Comparison of ENCODE assay signal across 9 cellular contexts in genomic region chr11:46381836-46382643, GRCh38. TPM values are rescaled to one million over a fixed set of nuclear protein-coding genes. Genes with fewer than 3 reads are reported as not detected.
A peak's percentile ranks its signal among the peaks of the same experiment; 100 is the strongest.
DNase-seq lines count a peak whose midpoint lies in the region; ATAC-seq and TF ChIP-seq lines count a peak whose summit lies in the region.
"Had no signal": no experiment of that assay in that cellular context is flagged by ENCODE, and none has a peak within 500 bp of the region (broad histone marks: within the 10 kb centered on the region; RNA-seq: fewer than 3 reads in every experiment).

No MANE protein-coding gene starts in this region.

- H3K27ac Mint-ChIP-seq in activated CD4-positive, alpha-beta memory T cell treated with anti-CD3 and anti-CD28 coated beads, Interleukin-2, amount 10 ng/mL, durations not matched to agents 7 days and 5 days = no peak overlapping the region

- TF ChIP-seq CTCF in GM13977 (IDR thresholded peaks at IDR 0.05; ENCODE audit: extremely low read depth, insufficient read depth, missing control alignments) = no peak

- ATAC-seq in GM21737 (IDR thresholded peaks at IDR 0.05; ENCODE audit: unreplicated experiment) = no peak

- CTCF ChIA-PET in activated CD4-positive, alpha-beta memory T cell treated with anti-CD3 and anti-CD28 coated beads, Interleukin-2, amount 10 ng/mL, durations not matched to agents 7 days and 5 days (lab: Charles Lee) = no interaction called here

- DNase-seq in AG08396 (ENCODE audit: low spot score) (peak; percentile 58), GM13977 (ENCODE audit: low spot score) (peak; percentile 73), MG63 (no peak)
- DNase-seq in activated CD4-positive, alpha-beta memory T cell treated with anti-CD3 and anti-CD28 coated beads, Interleukin-2, amount 10 ng/mL, durations not matched to agents 7 days and 5 days = no peak
- DNase-seq in stimulated activated naive CD4-positive, alpha-beta T cell treated with Interleukin-2 at 50 U/mL for 16 hours (lab: John Stamatoyannopoulos, UW) = peak; percentile 13
- no peak for DNase-seq in activated effector memory CD4-positive, alpha-beta T cell treated with Interleukin-2 at 50 U/mL for 16 hours
- DNase-seq: left cardiac atrium had no signal

- H3K27ac ChIP-seq in iPS-18a (ENCODE audit: low read length) = peak overlapping the region; percentile 70

- peak overlapping the region; percentile 92 for H3K9ac ChIP-seq in iPS-18a (ENCODE audit: low read length)

- peaks cover 28% of the 10 kb centered on the region for H3K27me3 Mint-ChIP-seq in activated CD4-positive, alpha-beta memory T cell treated with anti-CD3 and anti-CD28 coated beads, Interleukin-2, amount 10 ng/mL, durations not matched to agents 7 days and 5 days

- in situ Hi-C loops in GM13977 (cut with MboI; ENCODE audit: low pct_unique_long_range_greater_than_20kb, low sequenced_read_pairs, unreplicated experiment) = no loop called here

- peak overlapping the region; percentile 68 for H3K4me3 Mint-ChIP-seq in activated CD4-positive, alpha-beta memory T cell treated with anti-CD3 and anti-CD28 coated beads, Interleukin-2, amount 10 ng/mL, durations not matched to agents 7 days and 5 days

- H3K9me3 ChIP-seq in iPS-18a (ENCODE audit: control insufficient read depth, low read depth, low read length) (no peaks in the 10 kb centered on the region), MG63 (no peaks in the 10 kb centered on the region)

- POLR2A ChIA-PET in activated CD4-positive, alpha-beta memory T cell treated with anti-CD3 and anti-CD28 coated beads, Interleukin-2, amount 10 ng/mL, durations not matched to agents 7 days and 5 days (lab: Charles Lee) = no interaction called here

- peaks cover 15% of the 10 kb centered on the region for H3K4me1 Mint-ChIP-seq in activated CD4-positive, alpha-beta memory T cell treated with anti-CD3 and anti-CD28 coated beads, Interleukin-2, amount 10 ng/mL, durations not matched to agents 7 days and 5 days

- H3K4me3 ChIP-seq in iPS-18a (ENCODE audit: low read length) (peak overlapping the region; percentile 90), MG63 (no peak overlapping the region)

- H3K27me3 ChIP-seq in iPS-18a (ENCODE audit: control insufficient read depth, insufficient read depth, low read length) = peaks cover 2% of the 10 kb centered on the region
- no peaks in the 10 kb centered on the region for H3K27me3 ChIP-seq in MG63

- H3K4me1 ChIP-seq in iPS-18a (ENCODE audit: control insufficient read depth, low read depth, low read length) = peaks cover 20% of the 10 kb centered on the region

- H3K9me3 Mint-ChIP-seq in activated CD4-positive, alpha-beta memory T cell treated with anti-CD3 and anti-CD28 coated beads, Interleukin-2, amount 10 ng/mL, durations not matched to agents 7 days and 5 days = no peaks in the 10 kb centered on the region

- peaks cover 16% of the 10 kb centered on the region for H3K36me3 Mint-ChIP-seq in activated CD4-positive, alpha-beta memory T cell treated with anti-CD3 and anti-CD28 coated beads, Interleukin-2, amount 10 ng/mL, durations not matched to agents 7 days and 5 days (ENCODE audit: low read depth)

- H3K36me3 ChIP-seq in iPS-18a (ENCODE audit: control insufficient read depth, low read depth, low read length) (peaks cover 16% of the 10 kb centered on the region), MG63 (no peaks in the 10 kb centered on the region)

RNA-seq across cellular contexts. Expression of gene MDK, which starts 0.6 kb away (rescaled TPM):
- 1 to 10 TPM; 3.5 to 4.1 TPM for total RNA-seq in activated CD4-positive, alpha-beta memory T cell treated with anti-CD3 and anti-CD28 coated beads, Interleukin-2, amount 10 ng/mL, durations not matched to agents 7 days and 5 days
- 0.82 and 2.8 TPM in 2 replicates for total RNA-seq in MG63 (2014; rRNA removed; shearing (Covaris generic); ENCODE audit: low replicate concordance)

RNA-seq across cellular contexts. Expression of gene CHRM4, which starts 9.5 kb away (rescaled TPM):
- under 1 TPM; 0.30 to 0.38 TPM for total RNA-seq in activated CD4-positive, alpha-beta memory T cell treated with anti-CD3 and anti-CD28 coated beads, Interleukin-2, amount 10 ng/mL, durations not matched to agents 7 days and 5 days
- not detected in 2 replicates for total RNA-seq in MG63 (2014; rRNA removed; shearing (Covaris generic); ENCODE audit: low replicate concordance)

RNA-seq across cellular contexts. Expression of gene DGKZ, which starts 34.8 kb away (rescaled TPM):
- 100 to 1,000 TPM; 141 to 143 TPM for total RNA-seq in activated CD4-positive, alpha-beta memory T cell treated with anti-CD3 and anti-CD28 coated beads, Interleukin-2, amount 10 ng/mL, durations not matched to agents 7 days and 5 days
- 33.4 and 45.4 TPM in 2 replicates for total RNA-seq in MG63 (2014; rRNA removed; shearing (Covaris generic); ENCODE audit: low replicate concordance)

Comparison
In these comparisons a context has a peak if more than half of its experiments do, and no peak if none do; other contexts are left out.
1. DNase-seq: peak in AG08396 (single experiment), GM13977 (single experiment) and stimulated activated naive CD4-positive, alpha-beta T cell treated with Interleukin-2 at 50 U/mL for 16 hours (single experiment); none in activated CD4-positive, alpha-beta memory T cell treated with anti-CD3 and anti-CD28 coated beads, Interleukin-2, amount 10 ng/mL, durations not matched to agents 7 days and 5 days (single experiment), MG63 (single experiment) and activated effector memory CD4-positive, alpha-beta T cell treated with Interleukin-2 at 50 U/mL for 16 hours (single experiment).